ENCODE assay signal across 12 cellular contexts in the genomic region with DNA sequence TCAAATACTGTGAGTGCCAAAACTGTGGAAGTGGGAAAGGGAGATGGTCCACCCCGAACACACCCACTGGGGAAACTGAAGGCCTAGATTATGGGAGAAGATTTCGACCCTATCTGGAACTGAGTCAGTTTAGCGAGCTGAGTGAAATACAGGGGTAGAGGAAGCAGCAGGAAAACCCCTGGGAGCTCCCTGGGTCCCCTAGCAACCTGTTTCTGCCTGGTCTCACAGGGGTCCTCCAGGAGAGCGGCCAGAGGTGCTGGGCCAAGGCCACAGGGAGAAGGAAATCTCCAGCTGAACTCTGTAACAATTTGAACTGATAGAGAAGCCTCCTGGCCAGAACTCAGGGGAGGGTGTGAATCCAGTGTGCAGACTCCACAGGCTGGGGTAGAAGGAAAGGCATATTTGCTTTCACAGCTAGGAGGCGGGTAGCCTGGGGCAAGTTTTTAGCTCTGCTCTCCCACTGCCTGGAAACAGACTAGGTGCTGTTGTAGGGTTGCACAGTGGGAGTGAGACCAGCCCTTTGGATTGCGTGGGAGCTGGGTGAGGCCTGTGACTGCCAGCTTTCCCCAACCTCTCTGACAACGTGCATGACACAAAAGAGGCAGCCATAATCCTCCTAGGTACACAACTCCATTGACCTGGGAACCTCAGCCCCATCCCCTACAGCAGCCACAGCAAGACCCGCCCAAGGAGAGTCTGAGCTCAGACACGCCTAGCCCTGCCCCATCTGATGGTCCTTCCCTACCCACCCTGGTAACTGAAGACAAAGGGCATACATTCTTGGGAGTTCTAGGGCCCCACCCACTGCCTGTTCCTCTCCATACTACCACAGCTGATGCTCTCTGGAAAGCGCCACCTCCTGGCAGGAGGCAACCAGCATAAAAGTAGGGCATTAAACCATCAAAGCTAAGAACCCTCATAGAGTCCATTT.
DNase-seq lines count a peak whose midpoint lies in the region; ATAC-seq and TF ChIP-seq lines count a peak whose summit lies in the region.
"Had no signal": no experiment of that assay in that cellular context is flagged by ENCODE, and none has a peak within 500 bp of the region (broad histone marks: within the 10 kb centered on the region; RNA-seq: fewer than 3 reads in every experiment).

No MANE protein-coding gene starts in this region.

- H3K36me3 ChIP-seq in RWPE2 (ENCODE audit: low read depth) (no peaks in the 10 kb centered on the region), hepatocyte (replicated peaks; ENCODE audit: insufficient read depth, low read depth) (no peaks in the 10 kb centered on the region)
- H3K36me3 ChIP-seq: right atrium auricular region had no signal

- H3K79me2 ChIP-seq in hepatocyte: no peaks in the 10 kb centered on the region

- peak; percentile 27 for TF ChIP-seq CTCF in AG09309 (IDR thresholded peaks at IDR 0.05; ENCODE audit: control insufficient read depth, insufficient read depth, low read depth, low read length, missing control alignments)
- peak; percentile 36 for TF ChIP-seq CTCF in GM12873 (IDR thresholded peaks at IDR 0.05; ENCODE audit: insufficient read depth, low read depth, low read length, missing control alignments)
- TF ChIP-seq CTCF in RWPE2 (IDR thresholded peaks at IDR 0.05; ENCODE audit: poor library complexity, severe bottlenecking): peak; percentile 27
- peak; percentile 24 for TF ChIP-seq CTCF in hepatocyte (IDR thresholded peaks at IDR 0.05; ENCODE audit: poor library complexity)

- H3K4me3 ChIP-seq in AG09309 (ENCODE audit: control insufficient read depth, low read depth, low read length) (no peak overlapping the region), RWPE2 (ENCODE audit: severe bottlenecking) (no peak overlapping the region), hepatocyte (no peak overlapping the region)
- H3K4me3 ChIP-seq: right atrium auricular region had no signal

- no peak overlapping the region for H2AFZ ChIP-seq in hepatocyte

- no peaks in the 10 kb centered on the region for H3K9me2 ChIP-seq in hepatocyte (replicated peaks; ENCODE audit: insufficient read depth)

- ATAC-seq in RWPE2 (ENCODE audit: low read depth) (no peak), HG02981 (IDR thresholded peaks at IDR 0.05; ENCODE audit: unreplicated experiment) (no peak), GM21423 (IDR thresholded peaks at IDR 0.05; ENCODE audit: unreplicated experiment) (no peak)
- ATAC-seq: stimulated activated naive CD8-positive, alpha-beta T cell treated with anti-CD3 and anti-CD28 coated beads, Interleukin-15, Interleukin-2, amounts not matched to agents 100 U/mL and 50 U/mL, for 24 hours had no signal

- 76% methylated on average over 10 of the region's 10 CpGs for WGBS in hepatocyte (ENCODE audit: low lambda C conversion rate, missing lambda C conversion rate)

- H3K9me3 ChIP-seq in RWPE2 (ENCODE audit: severe bottlenecking) (peaks cover 7% of the 10 kb centered on the region), hepatocyte (ENCODE audit: low read depth) (no peaks in the 10 kb centered on the region)

- DNase-seq in AG09309 (ENCODE audit: low read depth): no peak
- no peak for DNase-seq in RWPE2 (ENCODE audit: low spot score)
- peak; percentile 24 for DNase-seq in hepatocyte (ENCODE audit: low spot score)
- no peak for DNase-seq in 8988T
- no peak for DNase-seq in putamen (ENCODE audit: low spot score)
- DNase-seq: activated CD4-positive, alpha-beta T cell treated with anti-CD3 and anti-CD28 coated beads, Interleukin-2, amount 50 U/mL, for 4 hours; caudate nucleus; stimulated activated naive CD8-positive, alpha-beta T cell treated with anti-CD3 and anti-CD28 coated beads, Interleukin-15, Interleukin-2, amounts not matched to agents 100 U/mL and 50 U/mL, for 24 hours had no signal

- H3K27me3 ChIP-seq in RWPE2 (ENCODE audit: insufficient read depth, poor library complexity, severe bottlenecking) (no peaks in the 10 kb centered on the region), hepatocyte (no peaks in the 10 kb centered on the region)
- H3K27me3 ChIP-seq: right atrium auricular region had no signal

- no peak overlapping the region for H3K4me2 ChIP-seq in hepatocyte

- no peaks in the 10 kb centered on the region for H4K20me1 ChIP-seq in hepatocyte (ENCODE audit: insufficient read depth, poor library complexity, severe bottlenecking)

- H3K4me1 ChIP-seq in RWPE2 (ENCODE audit: insufficient read depth, poor library complexity, severe bottlenecking): peaks cover 2% of the 10 kb centered on the region
- no peaks in the 10 kb centered on the region for H3K4me1 ChIP-seq in hepatocyte (ENCODE audit: insufficient read depth)
- H3K4me1 ChIP-seq: right atrium auricular region had no signal

- H3K27ac ChIP-seq in RWPE2 (ENCODE audit: poor library complexity, severe bottlenecking): no peak overlapping the region
- H3K27ac ChIP-seq in hepatocyte: peak overlapping the region; percentile 64
- H3K27ac ChIP-seq: right atrium auricular region had no signal
